In genomic region chr16:21260870-21261791, GRCh38 we compare ENCODE assay signal across 9 cellular contexts. TPM values are rescaled to one million over a fixed set of nuclear protein-coding genes. Genes with fewer than 3 reads are reported as not detected.
DNase-seq lines count a peak whose midpoint lies in the region; ATAC-seq and TF ChIP-seq lines count a peak whose summit lies in the region.
"Had no signal": no experiment of that assay in that cellular context is flagged by ENCODE, and none has a peak within 500 bp of the region (broad histone marks: within the 10 kb centered on the region; RNA-seq: fewer than 3 reads in every experiment).

No MANE protein-coding gene starts in this region.

- TF ChIP-seq CTCF in GM13976 (IDR thresholded peaks at IDR 0.05; ENCODE audit: borderline replicate concordance, control extremely low read depth, extremely low read depth, insufficient read depth, missing control alignments), result no peak

- in situ Hi-C loops in GM13976 (cut with MboI; ENCODE audit: low sequenced_read_pairs, unreplicated experiment), result no loop called here

- ATAC-seq in HG03095 (IDR thresholded peaks at IDR 0.05; ENCODE audit: unreplicated experiment), result no peak
- ATAC-seq in HG03039 (IDR thresholded peaks at IDR 0.05; ENCODE audit: unreplicated experiment), result no peak

- DNase-seq in EH (ENCODE audit: low read depth), result peak; percentile 83
- peak; percentile 86 for DNase-seq in LoVo (ENCODE audit: low spot score)
- peak; percentile 70 for DNase-seq in dermis blood vessel endothelial cell
- DNase-seq in non-pigmented ciliary epithelial cell (ENCODE audit: low read depth), result peak; percentile 84
- no peak for DNase-seq in GM13976 (ENCODE audit: low spot score)
- DNase-seq in NOMO-1 treated with DMSO at 0.1 percent for 48 hours (lab: John Stamatoyannopoulos, UW; ENCODE audit: unreplicated experiment), result no peak
- DNase-seq: SW 1271 had no signal

RNA-seq across cellular contexts. Expression of gene CRYM, which starts 17.0 kb away (rescaled TPM):
- not detected in 2 replicates for total RNA-seq in dermis blood vessel endothelial cell

RNA-seq across cellular contexts. Expression of gene ANKS4B, which starts 27.6 kb away (rescaled TPM):
- total RNA-seq in dermis blood vessel endothelial cell, result not detected in 2 replicates

RNA-seq across cellular contexts. Expression of gene ZP2, which starts 49.8 kb away (rescaled TPM):
- total RNA-seq in dermis blood vessel endothelial cell, result 0.23 TPM in 1 of 2 replicates, not detected in the other

Comparison
In these comparisons a context has a peak if more than half of its experiments do, and no peak if none do; other contexts are left out.
1. DNase-seq: peak in EH (single experiment), LoVo (single experiment), dermis blood vessel endothelial cell (single experiment) and non-pigmented ciliary epithelial cell (single experiment); none in GM13976 (single experiment) and NOMO-1 treated with DMSO at 0.1 percent for 48 hours (single experiment).